In the genomic region with DNA sequence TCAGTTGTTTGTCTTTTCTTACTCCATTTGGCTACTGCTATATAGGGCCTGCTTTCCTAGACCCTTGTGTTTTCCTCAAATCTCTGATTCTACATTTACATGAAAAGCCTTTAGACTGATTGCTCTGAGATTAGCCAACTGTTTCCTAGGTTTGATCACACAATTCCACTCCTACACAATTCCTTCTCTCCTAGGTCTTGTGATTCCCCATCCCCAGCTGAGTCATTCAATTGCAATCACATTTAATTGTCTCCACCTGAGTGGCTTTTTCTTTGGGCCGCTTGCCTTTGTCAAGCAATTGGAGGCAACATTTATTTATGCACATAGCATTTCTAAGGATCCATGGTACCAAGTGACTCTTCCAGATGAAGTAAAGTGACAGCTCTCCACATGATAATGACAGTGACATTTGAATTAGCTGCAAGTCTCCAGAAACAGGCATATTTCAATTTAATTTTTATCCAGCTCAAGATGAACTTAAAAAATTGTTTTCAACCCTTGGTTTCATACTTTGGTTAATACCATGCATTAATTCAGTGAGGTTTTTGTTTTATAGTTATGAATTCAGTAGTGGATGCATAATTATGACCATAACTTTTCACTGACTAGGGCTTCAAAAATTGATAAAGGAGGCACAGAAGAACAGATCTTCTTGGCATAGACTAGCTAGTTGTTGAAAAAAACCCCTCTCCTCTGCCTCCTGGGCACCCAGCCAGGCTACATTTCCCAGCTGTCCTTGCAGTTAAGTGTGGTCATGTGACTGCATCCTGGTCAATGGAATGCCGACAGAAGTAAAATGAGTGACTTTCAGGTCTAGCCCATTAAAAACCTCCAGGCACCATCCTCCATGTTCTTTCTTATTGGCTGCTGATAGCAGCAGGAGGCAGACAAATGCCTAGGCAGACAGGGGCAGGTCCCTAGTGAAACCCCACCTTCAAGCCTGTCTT, we compare ENCODE assay signal across 14 cellular contexts. TPM values are rescaled to one million over a fixed set of nuclear protein-coding genes. Genes with fewer than 3 reads are reported as not detected.
DNase-seq lines count a peak whose midpoint lies in the region.
"Had no signal": no experiment of that assay in that cellular context is flagged by ENCODE, and none has a peak within 500 bp of the region (broad histone marks: within the 10 kb centered on the region; RNA-seq: fewer than 3 reads in every experiment).

No MANE protein-coding gene starts in this region.

- H3K27ac ChIP-seq in iPS-20b (ENCODE audit: low read length) (peak overlapping the region; percentile 91), temporal lobe (ENCODE audit: low read depth, low read length) (peak overlapping the region; percentile 4)
- H3K27ac ChIP-seq: heart right ventricle, right atrium auricular region had no signal

- peaks cover 21% of the 10 kb centered on the region; the same call in 1 of the 2 replicates for H3K9me3 ChIP-seq in iPS-20b (ENCODE audit: insufficient read depth, low read depth, low read length)

- peaks cover 11% of the 10 kb centered on the region for H3K4me1 ChIP-seq in iPS-20b (ENCODE audit: insufficient read depth, low read length)
- H3K4me1 ChIP-seq: heart right ventricle, right atrium auricular region had no signal

- DNase-seq in NCI-H2081 (lab: John Stamatoyannopoulos, UW) = peak; percentile 20 to 41
- DNase-seq in NCI-H2081 treated with DMSO at 0.1 percent for 48 hours (lab: John Stamatoyannopoulos, UW) = no peak
- peak; percentile 76 for DNase-seq in amniotic epithelial cell (ENCODE audit: low read depth)
- DNase-seq in stimulated activated CD4-positive, alpha-beta T cell treated with anti-CD3 and anti-CD28 coated beads, Interleukin-2, amount 100 ng/mL, for 24 hours = no peak
- DNase-seq in OCI-M1 (lab: John Stamatoyannopoulos, UW) = no peak
- no peak for DNase-seq in SW 1271 (lab: John Stamatoyannopoulos, UW)
- DNase-seq: ACHN; activated effector memory CD4-positive, alpha-beta T cell treated with anti-CD3 and anti-CD28 coated beads, Interleukin-2, amount 50 U/mL, for 16 hours; heart right ventricle; NCI-H1092 had no signal

- H3K27me3 ChIP-seq in iPS-20b (ENCODE audit: insufficient read depth, low read length) = no peaks in the 10 kb centered on the region
- H3K27me3 ChIP-seq: right atrium auricular region had no signal

- peak overlapping the region; percentile 65; the same call in 1 of the 2 replicates for H3K9ac ChIP-seq in iPS-20b (ENCODE audit: low read depth, low read length)

- no peak overlapping the region for H3K4me3 ChIP-seq in iPS-20b (ENCODE audit: low read length)
- H3K4me3 ChIP-seq: heart right ventricle, right atrium auricular region had no signal

- no peaks in the 10 kb centered on the region for H3K36me3 ChIP-seq in iPS-20b (ENCODE audit: insufficient read depth, low read depth, low read length)
- H3K36me3 ChIP-seq: heart right ventricle, right atrium auricular region had no signal

RNA-seq across cellular contexts. Expression of a gene that starts 35.6 kb away (rescaled TPM):
- not detected for total RNA-seq in temporal lobe
- total RNA-seq: heart right ventricle; right atrium auricular region; T-helper 2 cell treated with Interferon-gamma antibody and Interleukin-4, amounts not matched to agents 100 ng/mL and 5 ng/mL, for 36 hours had no signal

Comparison
In these comparisons a context has a peak if more than half of its experiments do, and no peak if none do; other contexts are left out.
1. DNase-seq: peak in NCI-H2081 (2 of 2) and amniotic epithelial cell (single experiment); none in NCI-H2081 treated with DMSO at 0.1 percent for 48 hours (single experiment), stimulated activated CD4-positive, alpha-beta T cell treated with anti-CD3 and anti-CD28 coated beads, Interleukin-2, amount 100 ng/mL, for 24 hours (0 of 2), OCI-M1 (single experiment) and SW 1271 (0 of 2).